Comparison of ENCODE assay signal across 8 cellular contexts in genomic region chr10:122461367-122461728, GRCh38. TPM values are rescaled to one million over a fixed set of nuclear protein-coding genes. Genes with fewer than 3 reads are reported as not detected.
DNase-seq lines count a peak whose midpoint lies in the region; ATAC-seq, FAIRE-seq and TF ChIP-seq lines count a peak whose summit lies in the region.

Gene HTRA1 (plus strand): TSS chr10:122461553. CDS start chr10:122461653, 100 bp downstream.

- peak; percentile 58 for TF ChIP-seq POLR2A in endothelial cell of umbilical vein (IDR thresholded peaks at IDR 0.05; ENCODE audit: low read depth, low read length)

- H3K9ac ChIP-seq in endothelial cell of umbilical vein (replicated peaks; ENCODE audit: extremely low read depth, insufficient read depth, low read length), result peak within 1 kb of the TSS; percentile 84

- peaks cover 14% of the 10 kb centered on the region for H3K4me1 ChIP-seq in endothelial cell of umbilical vein (ENCODE audit: control insufficient read depth, extremely low read depth, insufficient read depth, low read length)

- no peaks in the 10 kb centered on the region for H3K9me1 ChIP-seq in endothelial cell of umbilical vein (replicated peaks; ENCODE audit: control insufficient read depth, extremely low read depth, insufficient read depth, low read length)

- no peaks in the 10 kb centered on the region for H3K27me3 ChIP-seq in endothelial cell of umbilical vein (ENCODE audit: control insufficient read depth in 2 of 2, insufficient read depth in 2 of 2, low read length in 2 of 2)

- BruUV-seq in endothelial cell of umbilical vein (replicated peaks; lab: Mats Ljungman, UMichigan), result no TSS peak

- H3K27ac ChIP-seq in RWPE1 (peak within 1 kb of the TSS; percentile 98), endothelial cell of umbilical vein (ENCODE audit: insufficient read depth, low read depth, low read length) (peak within 1 kb of the TSS; percentile 46), substantia nigra (ENCODE audit: low read depth, low read length, poor library complexity, severe bottlenecking) (peak within 1 kb of the TSS; percentile 92)

- in situ Hi-C loops in GM13977 (cut with MboI; ENCODE audit: low pct_unique_long_range_greater_than_20kb, low sequenced_read_pairs, unreplicated experiment), result no loop called here

- POLR2A ChIA-PET in RWPE1 (lab: Yijun Ruan, JAX; ENCODE audit: low non-redundant PET), result interaction anchor here (1.1 kb wide), 1 partner anchor 30 kb away, joined by 3 read pairs; no protein-coding TSS in a partner anchor
- POLR2A ChIA-PET in endothelial cell of umbilical vein (lab: Charles Lee), result no interaction called here

- no peak for ATAC-seq in GM21515 (IDR thresholded peaks at IDR 0.05; ENCODE audit: unreplicated experiment)

- FAIRE-seq in endothelial cell of umbilical vein (lab: Jason Lieb, UNC), result no peak

- peak within 1 kb of the TSS; percentile 79 for H2AFZ ChIP-seq in endothelial cell of umbilical vein (ENCODE audit: low read depth, low read length)

- peaks cover 13% of the 10 kb centered on the region for H3K79me2 ChIP-seq in endothelial cell of umbilical vein (ENCODE audit: control insufficient read depth, insufficient read depth, low read length)

- CTCF ChIA-PET in RWPE1 (lab: Yijun Ruan, JAX), result interaction anchor here (1.6 kb wide), 1 partner anchor 104 kb away, joined by 9 read pairs; no protein-coding TSS in a partner anchor
- CTCF ChIA-PET in endothelial cell of umbilical vein (lab: Charles Lee), result interaction anchor here (1.1 to 3.0 kb wide), 3 partner anchors 33 to 104 kb away, joined by 5 to 15 read pairs (median 9); no protein-coding TSS in a partner anchor

- no peaks in the 10 kb centered on the region for H3K36me3 ChIP-seq in endothelial cell of umbilical vein (ENCODE audit: control insufficient read depth in 2 of 2, extremely low read depth in 1 of 2, insufficient read depth in 2 of 2, low read length in 2 of 2)

- intact Hi-C loops in endothelial cell of umbilical vein (cut with micrococcal nuclease), result loop anchor here (1.0 to 10.0 kb wide), 2 partner anchors 33 to 1953 kb away; partner anchors contain the start of gene OAT

- H3K9me3 ChIP-seq in endothelial cell of umbilical vein (replicated peaks; ENCODE audit: control insufficient read depth, insufficient read depth, low read length), result no peaks in the 10 kb centered on the region

- DNase-seq in GM03348 (ENCODE audit: low spot score), result peak; percentile 95
- DNase-seq in RWPE1 (ENCODE audit: low spot score), result peak; percentile 68
- peak; percentile 67 for DNase-seq in endothelial cell of umbilical vein (ENCODE audit: low read depth, low spot score)
- peak; percentile 92 for DNase-seq in medulla oblongata (ENCODE audit: extremely low spot score)
- DNase-seq in substantia nigra (lab: John Stamatoyannopoulos, UW), result peak; percentile 44 to 93 (median 85)
- no peak for DNase-seq in stimulated activated CD8-positive, alpha-beta memory T cell treated with anti-CD3 and anti-CD28 coated beads, Interleukin-4, amount 100 ng/mL, for 48 hours
- no peak for DNase-seq in GM13977 (ENCODE audit: low spot score)

- no peaks in the 10 kb centered on the region for H4K20me1 ChIP-seq in endothelial cell of umbilical vein (replicated peaks; ENCODE audit: control insufficient read depth, extremely low read depth, insufficient read depth, low read length)

- peak within 1 kb of the TSS; percentile 89 for H3K4me2 ChIP-seq in endothelial cell of umbilical vein (ENCODE audit: insufficient read depth, low read length)

- peak within 1 kb of the TSS; percentile 71 to 92 (median 88) for H3K4me3 ChIP-seq in endothelial cell of umbilical vein (replicated peaks in 1 of 3; ENCODE audit: insufficient read depth in 1 of 3, low read depth in 1 of 3, low read length in 3 of 3)

- TF ChIP-seq CTCF in RWPE1 (conservative IDR thresholded peaks at IDR 0.05; ENCODE audit: low read depth) (no peak), endothelial cell of umbilical vein (IDR thresholded peaks at IDR 0.05; ENCODE audit: extremely low read depth in 1 of 2, insufficient read depth in 1 of 2, low read depth in 1 of 2, low read length in 2 of 2) (no peak), GM13977 (IDR thresholded peaks at IDR 0.05; ENCODE audit: extremely low read depth, insufficient read depth, missing control alignments) (no peak)

- dilution Hi-C loops in endothelial cell of umbilical vein (cut with MboI; ENCODE audit: extremely low pct_ligation_motif_present, low sequenced_read_pairs), result no loop called here

TF ChIP-seq in endothelial cell of umbilical vein, 7 proteins besides CTCF, POLR2A, EP300 and RAD21:
- no peak for TF ChIP-seq MAX (IDR thresholded peaks at IDR 0.05; ENCODE audit: insufficient read depth, insufficient read length)
- peak; percentile 59 for TF ChIP-seq POLR2AphosphoS5 (IDR thresholded peaks at IDR 0.05; ENCODE audit: insufficient read depth, low read depth, low read length)
- no peak for TF ChIP-seq FOS (IDR thresholded peaks at IDR 0.05; ENCODE audit: borderline replicate concordance, insufficient read depth, low read length)

RNA-seq across cellular contexts. Expression of gene HTRA1, which starts in this region (rescaled TPM):
- total RNA-seq in endothelial cell of umbilical vein, result 192 and 255 TPM in 2 replicates
- polyA plus RNA-seq in endothelial cell of umbilical vein, result 270 and 309 TPM in 2 replicates
- 255 and 265 TPM in 2 replicates for polyA plus RNA-seq in endothelial cell of umbilical vein (2011; cell fraction: cytosol; rRNA removed)
- 148 TPM in 2 replicates for polyA plus RNA-seq in endothelial cell of umbilical vein (2011; cell fraction: nucleus; rRNA removed)
- 177 and 200 TPM in 2 replicates for polyA plus RNA-seq in endothelial cell of umbilical vein (2012)
- 97.3 and 139 TPM in 2 replicates for polyA minus RNA-seq in endothelial cell of umbilical vein
- 16.6 TPM for polyA minus RNA-seq in endothelial cell of umbilical vein (2011; cell fraction: cytosol; rRNA and poly(A)+ RNA removed)
- 27.5 and 29.2 TPM in 2 replicates for polyA minus RNA-seq in endothelial cell of umbilical vein (2011; cell fraction: nucleus; rRNA and poly(A)+ RNA removed)

Comparison
In these comparisons a context has a peak if more than half of its experiments do, and no peak if none do; other contexts are left out.
1. DNase-seq: peak in GM03348 (single experiment), RWPE1 (single experiment), endothelial cell of umbilical vein (single experiment), medulla oblongata (single experiment) and substantia nigra (49 of 49); none in stimulated activated CD8-positive, alpha-beta memory T cell treated with anti-CD3 and anti-CD28 coated beads, Interleukin-4, amount 100 ng/mL, for 48 hours (single experiment) and GM13977 (single experiment).
2. H3K27ac ChIP-seq: peak in every context shown above with its lines; median percentile 98 in RWPE1; 92 in substantia nigra; 46 in endothelial cell of umbilical vein.